8 cellular contexts compared by ENCODE assay signal in genomic region chrX:39816871-39817731, GRCh38.
DNase-seq lines count a peak whose midpoint lies in the region; FAIRE-seq lines count a peak whose summit lies in the region.

No MANE protein-coding gene starts in this region.

- H3K4me3 ChIP-seq in HUES64 (ENCODE audit: low read length) (peak overlapping the region; percentile 43), mesenchymal stem cell (ENCODE audit: insufficient read depth in 1 of 2, low read depth in 1 of 2, low read length in 2 of 2) (peak overlapping the region in 1 of 2 experiments; percentile 65)

- H3K18ac ChIP-seq in mesenchymal stem cell (ENCODE audit: low read depth in 1 of 2, low read length in 2 of 2): peak overlapping the region; percentile 67 to 70

- no peaks in the 10 kb centered on the region for H3K79me1 ChIP-seq in mesenchymal stem cell (replicated peaks; ENCODE audit: low read length, poor library complexity, severe bottlenecking)

- no peak for FAIRE-seq in urothelium cell line (lab: Jason Lieb, UNC)

- H3K27me3 ChIP-seq in HUES64 (ENCODE audit: insufficient read depth, low read length) (no peaks in the 10 kb centered on the region), mesenchymal stem cell (ENCODE audit: control insufficient read depth in 1 of 2, insufficient read depth in 1 of 2, low read length in 2 of 2) (peaks cover 0 to 47% of the 10 kb centered on the region in 2 experiments)

- no peak overlapping the region for H2AK5ac ChIP-seq in mesenchymal stem cell (ENCODE audit: low read length, severe bottlenecking)

- H3K4me3 Mint-ChIP-seq in activated naive CD8-positive, alpha-beta T cell treated with anti-CD3 and anti-CD28 coated beads for 36 hours: peak overlapping the region; percentile 42

- no peak overlapping the region for H3K14ac ChIP-seq in mesenchymal stem cell (ENCODE audit: low read length in 2 of 2)

- H2BK5ac ChIP-seq in mesenchymal stem cell (ENCODE audit: low read depth, low read length, poor library complexity, severe bottlenecking): no peak overlapping the region

- peak overlapping the region; percentile 48 for H2BK15ac ChIP-seq in mesenchymal stem cell (ENCODE audit: low read depth, poor library complexity, severe bottlenecking)

- H3K4me1 ChIP-seq in HUES64 (ENCODE audit: insufficient read depth, low read length) (peaks cover 39% of the 10 kb centered on the region), mesenchymal stem cell (ENCODE audit: control insufficient read depth, insufficient read depth, low read depth, low read length) (peaks cover 11% of the 10 kb centered on the region)

- H4K91ac ChIP-seq in mesenchymal stem cell (ENCODE audit: low read length): peak overlapping the region; percentile 7

- 6% methylated on average over 12 of the region's 16 CpGs for WGBS in HUES64
- 14% methylated on average over 12 of the region's 16 CpGs for WGBS in mesenchymal stem cell

- peak overlapping the region; percentile 75 for H4K8ac ChIP-seq in mesenchymal stem cell (ENCODE audit: low read length)

- H3K36me3 Mint-ChIP-seq in activated naive CD8-positive, alpha-beta T cell treated with anti-CD3 and anti-CD28 coated beads for 36 hours: no peaks in the 10 kb centered on the region

- H2BK120ac ChIP-seq in mesenchymal stem cell (ENCODE audit: low read depth, low read length): peak overlapping the region; percentile 85

- H3K36me3 ChIP-seq in HUES64 (ENCODE audit: insufficient read depth, low read length) (no peaks in the 10 kb centered on the region), mesenchymal stem cell (ENCODE audit: control insufficient read depth in 1 of 2, insufficient read depth in 2 of 2, low read depth in 1 of 2, low read length in 2 of 2) (no peaks in the 10 kb centered on the region)

- H3K4me1 Mint-ChIP-seq in activated naive CD8-positive, alpha-beta T cell treated with anti-CD3 and anti-CD28 coated beads for 36 hours: peaks cover 25% of the 10 kb centered on the region

- H3K9ac ChIP-seq in HUES64 (ENCODE audit: low read depth, low read length): peak overlapping the region; percentile 76
- H3K9ac ChIP-seq in mesenchymal stem cell (ENCODE audit: low read length): peak overlapping the region; percentile 75

- DNase-seq in Daoy (ENCODE audit: low read depth) (peak; percentile 29), mesenchymal stem cell (peak; percentile 71), urothelium cell line (ENCODE audit: low spot score) (no peak), middle frontal gyrus (ENCODE audit: extremely low spot score, low spot score) (no peak), cortex of kidney (lab: John Stamatoyannopoulos, UW) (no peak), cerebellum (ENCODE audit: low spot score) (no peak)
- no peak for DNase-seq in activated naive CD8-positive, alpha-beta T cell treated with anti-CD3 and anti-CD28 coated beads for 36 hours

- H3K23ac ChIP-seq in mesenchymal stem cell (ENCODE audit: low read length in 2 of 2): no peak overlapping the region

- H3K4me2 ChIP-seq in mesenchymal stem cell (ENCODE audit: low read length, poor library complexity, severe bottlenecking): no peak overlapping the region

- H3K27me3 Mint-ChIP-seq in activated naive CD8-positive, alpha-beta T cell treated with anti-CD3 and anti-CD28 coated beads for 36 hours: peaks cover 4% of the 10 kb centered on the region

- H3K27ac ChIP-seq in HUES64 (ENCODE audit: low read depth, low read length) (peak overlapping the region; percentile 99), mesenchymal stem cell (ENCODE audit: low read length, poor library complexity, severe bottlenecking) (no peak overlapping the region)

- H3K4ac ChIP-seq in mesenchymal stem cell (ENCODE audit: low read depth in 1 of 2, low read length in 2 of 2): peak overlapping the region; percentile 54 to 91

- no peak overlapping the region for H2AFZ ChIP-seq in mesenchymal stem cell (ENCODE audit: low read depth, low read length)

- H3K9me3 Mint-ChIP-seq in activated naive CD8-positive, alpha-beta T cell treated with anti-CD3 and anti-CD28 coated beads for 36 hours: no peaks in the 10 kb centered on the region

- peak overlapping the region in 1 of 2 experiments; percentile 37 for H2BK12ac ChIP-seq in mesenchymal stem cell (ENCODE audit: low read length in 2 of 2)

- H3K9me3 ChIP-seq in HUES64 (ENCODE audit: insufficient read depth, low read depth, low read length): no peaks in the 10 kb centered on the region
- H3K9me3 ChIP-seq in mesenchymal stem cell (ENCODE audit: control insufficient read depth, low read length): no peaks in the 10 kb centered on the region

- peak overlapping the region; percentile 38 for H3K27ac Mint-ChIP-seq in activated naive CD8-positive, alpha-beta T cell treated with anti-CD3 and anti-CD28 coated beads for 36 hours

Comparison
In these comparisons a context has a peak if more than half of its experiments do, and no peak if none do; other contexts are left out.
1. DNase-seq: peak in Daoy (single experiment) and mesenchymal stem cell (single experiment); none in activated naive CD8-positive, alpha-beta T cell treated with anti-CD3 and anti-CD28 coated beads for 36 hours (single experiment), urothelium cell line (single experiment), middle frontal gyrus (single experiment), cortex of kidney (single experiment) and cerebellum (single experiment).